16 cellular contexts compared by ENCODE assay signal in genomic region chr5:143806568-143806967, GRCh38.
DNase-seq lines count a peak whose midpoint lies in the region; ATAC-seq, FAIRE-seq and TF ChIP-seq lines count a peak whose summit lies in the region.
"Had no signal": no experiment of that assay in that cellular context is flagged by ENCODE, and none has a peak within 500 bp of the region (broad histone marks: within the 10 kb centered on the region; RNA-seq: fewer than 3 reads in every experiment).

No MANE protein-coding gene starts in this region.

- no peak overlapping the region for H3K4me3 ChIP-seq in OCI-LY3 (ENCODE audit: low read length)
- H3K4me3 ChIP-seq: psoas muscle, thyroid gland had no signal

- no peaks in the 10 kb centered on the region for H3K79me2 ChIP-seq in OCI-LY3 (ENCODE audit: low read length)

- H3K36me3 ChIP-seq in OCI-LY3 (replicated peaks; ENCODE audit: low read depth, low read length), result no peaks in the 10 kb centered on the region
- H3K36me3 ChIP-seq: thyroid gland had no signal

- H3K27me3 ChIP-seq in OCI-LY3 (ENCODE audit: low read depth, low read length), result no peaks in the 10 kb centered on the region
- H3K27me3 ChIP-seq: thyroid gland had no signal

- H3K4me2 ChIP-seq in OCI-LY3 (ENCODE audit: low read length), result peak overlapping the region; percentile 5

- H2AFZ ChIP-seq in OCI-LY3 (ENCODE audit: low read depth, low read length), result no peak overlapping the region

- peak; percentile 4 for DNase-seq in putamen (ENCODE audit: low spot score)
- DNase-seq in NCI-H1417 (lab: John Stamatoyannopoulos, UW), result no peak
- no peak for DNase-seq in RCC 7860 (ENCODE audit: low spot score)
- DNase-seq: activated naive CD8-positive, alpha-beta T cell treated with anti-CD3 and anti-CD28 coated beads, Interleukin-2, amount 10 ng/mL, durations not matched to agents 7 days and 5 days; CD8-positive, alpha-beta T cell; effector memory CD4-positive, alpha-beta T cell; HCEC 1CT; NCI-H1048; NCI-H748 treated with DMSO at 0.1 percent for 48 hours; psoas muscle had no signal

- H3K9me3 ChIP-seq in OCI-LY3 (ENCODE audit: insufficient read depth, low read length), result no peaks in the 10 kb centered on the region
- H3K9me3 ChIP-seq: psoas muscle, thyroid gland had no signal

- FAIRE-seq in RCC 7860 (lab: Jason Lieb, UNC), result no peak

- H4K20me1 ChIP-seq in OCI-LY3 (ENCODE audit: insufficient read depth, low read length), result no peaks in the 10 kb centered on the region

- TF ChIP-seq CTCF in OCI-LY3 (IDR thresholded peaks at IDR 0.05; ENCODE audit: low read depth, low read length), result no peak

- H3K9ac ChIP-seq in OCI-LY3 (ENCODE audit: low read length), result no peak overlapping the region

- ATAC-seq in GM18870 (IDR thresholded peaks at IDR 0.05; ENCODE audit: unreplicated experiment) (peak; percentile 59), HG02623 (IDR thresholded peaks at IDR 0.05; ENCODE audit: unreplicated experiment) (peak; percentile 73), HG03095 (IDR thresholded peaks at IDR 0.05; ENCODE audit: unreplicated experiment) (no peak), HG03469 (IDR thresholded peaks at IDR 0.05; ENCODE audit: unreplicated experiment) (no peak)
- ATAC-seq: CD8-positive, alpha-beta T cell; psoas muscle had no signal

- H3K27ac ChIP-seq in OCI-LY3 (ENCODE audit: low read length), result no peak overlapping the region
- H3K27ac ChIP-seq: psoas muscle, thyroid gland had no signal

- H3K4me1 ChIP-seq in OCI-LY3 (ENCODE audit: low read length), result peaks cover 7% of the 10 kb centered on the region
- H3K4me1 ChIP-seq: psoas muscle had no signal

Comparison
In these comparisons a context has a peak if more than half of its experiments do, and no peak if none do; other contexts are left out.
1. ATAC-seq: peak in GM18870 (single experiment) and HG02623 (single experiment); none in HG03095 (single experiment) and HG03469 (single experiment).